26 cellular contexts compared by ENCODE assay signal in the genomic region with DNA sequence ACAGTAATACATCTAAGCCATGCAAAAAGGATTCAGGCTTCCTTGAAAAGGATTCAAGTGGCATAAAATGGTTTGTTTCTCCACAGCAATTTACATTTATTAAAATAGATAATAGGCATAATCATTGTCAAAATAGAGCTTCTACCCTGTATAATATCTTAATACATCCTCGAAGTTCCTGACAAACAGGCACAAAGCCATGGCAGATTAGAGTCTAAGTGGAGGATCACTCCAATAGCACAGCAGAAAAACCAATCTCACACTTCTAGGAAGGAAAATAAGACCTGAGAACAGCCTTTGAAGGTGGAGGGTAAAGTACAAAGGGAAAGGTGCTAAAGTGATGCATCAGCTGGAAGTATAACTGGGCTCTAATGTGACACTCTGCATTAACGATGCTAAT. TPM values are rescaled to one million over a fixed set of nuclear protein-coding genes. Genes with fewer than 3 reads are reported as not detected.
"Had no signal": no experiment of that assay in that cellular context is flagged by ENCODE, and none has a peak within 500 bp of the region (broad histone marks: within the 10 kb centered on the region; RNA-seq: fewer than 3 reads in every experiment).

No MANE protein-coding gene starts in this region.

- H3K4me3 ChIP-seq: ascending aorta, coronary artery, dorsolateral prefrontal cortex had no signal

- H3K27me3 Mint-ChIP-seq: activated CD4-positive, alpha-beta memory T cell treated with anti-CD3 and anti-CD28 coated beads for 36 hours; activated CD4-positive, alpha-beta T cell treated with anti-CD3 and anti-CD28 coated beads for 36 hours; activated CD8-positive, alpha-beta memory T cell treated with anti-CD3 and anti-CD28 coated beads, Interleukin-2, amount 10 ng/mL, durations not matched to agents 7 days and 5 days; activated naive CD4-positive, alpha-beta T cell treated with anti-CD3 and anti-CD28 coated beads, Interleukin-2, amount 10 ng/mL, durations not matched to agents 7 days and 5 days; activated T-cell treated with anti-CD3 and anti-CD28 coated beads, Interleukin-2, amount 50 U/mL, for 24 hours; central memory CD8-positive, alpha-beta T cell; dendritic cell treated with granulocyte-macrophage colony-stimulating factor and Interleukin-4, amounts not matched to agents 40 ng/mL and 50 ng/mL, for 4 days; T-helper 17 cell had no signal

- H3K36me3 ChIP-seq: ascending aorta, brain microvascular endothelial cell had no signal

- H3K4me1 ChIP-seq: ascending aorta had no signal

- H3K4me1 Mint-ChIP-seq: activated CD4-positive, alpha-beta T cell treated with anti-CD3 and anti-CD28 coated beads for 36 hours; activated CD4-positive, alpha-beta T cell treated with anti-CD3 and anti-CD28 coated beads, Interleukin-2, amount 10 ng/mL, durations not matched to agents 24 days and 14 days; activated naive CD4-positive, alpha-beta T cell treated with anti-CD3 and anti-CD28 coated beads, Interleukin-2, amount 10 ng/mL, durations not matched to agents 7 days and 5 days; activated naive CD8-positive, alpha-beta T cell treated with anti-CD3 and anti-CD28 coated beads, Interleukin-2, amount 10 ng/mL, durations not matched to agents 7 days and 5 days had no signal

- H3K4me3 Mint-ChIP-seq: activated CD4-positive, alpha-beta memory T cell treated with anti-CD3 and anti-CD28 coated beads for 36 hours; activated CD4-positive, alpha-beta T cell treated with anti-CD3 and anti-CD28 coated beads for 36 hours; activated CD4-positive, alpha-beta T cell treated with anti-CD3 and anti-CD28 coated beads, Interleukin-2, amount 10 ng/mL, durations not matched to agents 24 days and 14 days; activated CD8-positive, alpha-beta memory T cell treated with anti-CD3 and anti-CD28 coated beads, Interleukin-2, amount 10 ng/mL, durations not matched to agents 7 days and 5 days; activated CD8-positive, alpha-beta T cell treated with anti-CD3 and anti-CD28 coated beads, Interleukin-2, amount 10 ng/mL, durations not matched to agents 7 days and 5 days; activated naive CD4-positive, alpha-beta T cell treated with anti-CD3 and anti-CD28 coated beads, Interleukin-2, amount 10 ng/mL, durations not matched to agents 7 days and 5 days; activated naive CD8-positive, alpha-beta T cell treated with anti-CD3 and anti-CD28 coated beads, Interleukin-2, amount 10 ng/mL, durations not matched to agents 7 days and 5 days; activated T-cell treated with anti-CD3 and anti-CD28 coated beads, Interleukin-2, amount 50 U/mL, for 24 hours; activated T-cell treated with anti-CD3 and anti-CD28 coated beads, Interleukin-2, amount 50 U/mL, for 72 hours; central memory CD8-positive, alpha-beta T cell; dendritic cell treated with granulocyte-macrophage colony-stimulating factor and Interleukin-4, amounts not matched to agents 40 ng/mL and 50 ng/mL, for 4 days; endodermal cell; T-helper 17 cell had no signal

- H3K27ac Mint-ChIP-seq: activated CD4-positive, alpha-beta memory T cell treated with anti-CD3 and anti-CD28 coated beads for 36 hours; activated CD4-positive, alpha-beta T cell treated with anti-CD3 and anti-CD28 coated beads for 36 hours; activated CD4-positive, alpha-beta T cell treated with anti-CD3 and anti-CD28 coated beads, Interleukin-2, amount 10 ng/mL, durations not matched to agents 24 days and 14 days; activated CD8-positive, alpha-beta memory T cell treated with anti-CD3 and anti-CD28 coated beads, Interleukin-2, amount 10 ng/mL, durations not matched to agents 7 days and 5 days; activated CD8-positive, alpha-beta T cell treated with anti-CD3 and anti-CD28 coated beads, Interleukin-2, amount 10 ng/mL, durations not matched to agents 7 days and 5 days; activated naive CD4-positive, alpha-beta T cell treated with anti-CD3 and anti-CD28 coated beads, Interleukin-2, amount 10 ng/mL, durations not matched to agents 7 days and 5 days; activated naive CD4-positive, alpha-beta T cell treated with anti-CD3 and anti-CD28 coated beads, Interleukin-2, amount 50 U/mL, for 72 hours; activated naive CD8-positive, alpha-beta T cell treated with anti-CD3 and anti-CD28 coated beads, Interleukin-2, amount 10 ng/mL, durations not matched to agents 7 days and 5 days; activated T-cell treated with anti-CD3 and anti-CD28 coated beads, Interleukin-2, amount 50 U/mL, for 24 hours; activated T-cell treated with anti-CD3 and anti-CD28 coated beads, Interleukin-2, amount 50 U/mL, for 72 hours; dendritic cell treated with granulocyte-macrophage colony-stimulating factor and Interleukin-4, amounts not matched to agents 40 ng/mL and 50 ng/mL, for 4 days; endodermal cell; T-helper 17 cell had no signal

- DNase-seq: activated CD4-positive, alpha-beta memory T cell treated with anti-CD3 and anti-CD28 coated beads for 36 hours; activated CD4-positive, alpha-beta T cell treated with anti-CD3 and anti-CD28 coated beads for 36 hours; activated CD4-positive, alpha-beta T cell treated with anti-CD3 and anti-CD28 coated beads, Interleukin-2, amount 10 ng/mL, durations not matched to agents 24 days and 14 days; activated CD4-positive, CD25-positive, alpha-beta regulatory T cell; activated CD4-positive, CD25-positive, alpha-beta regulatory T cell treated with anti-CD3 and anti-CD28 coated beads, Interleukin-2, amount 50 U/mL, for 72 hours; activated CD8-positive, alpha-beta memory T cell treated with anti-CD3 and anti-CD28 coated beads, Interleukin-2, amount 10 ng/mL, durations not matched to agents 7 days and 5 days; activated CD8-positive, alpha-beta memory T cell treated with anti-CD3 and anti-CD28 coated beads, Interleukin-2, amount 50 U/mL, for 4 hours; activated CD8-positive, alpha-beta T cell treated with anti-CD3 and anti-CD28 coated beads, Interleukin-2, amount 10 ng/mL, durations not matched to agents 7 days and 5 days; activated gamma-delta T cell; activated naive CD4-positive, alpha-beta T cell; activated naive CD4-positive, alpha-beta T cell treated with anti-CD3 and anti-CD28 coated beads, Interleukin-2, amount 10 ng/mL, durations not matched to agents 7 days and 5 days; activated naive CD8-positive, alpha-beta T cell treated with anti-CD3 and anti-CD28 coated beads, Interleukin-2, amount 10 ng/mL, durations not matched to agents 7 days and 5 days; activated T-cell treated with anti-CD3 and anti-CD28 coated beads, Interleukin-2, amount 50 U/mL, for 24 hours; activated T-cell treated with anti-CD3 and anti-CD28 coated beads, Interleukin-2, amount 50 U/mL, for 72 hours; brain microvascular endothelial cell; dorsolateral prefrontal cortex; effector memory CD4-positive, alpha-beta T cell; endodermal cell; foreskin fibroblast; T-helper 17 cell had no signal

- ATAC-seq: activated CD4-positive, alpha-beta T cell treated with anti-CD3 and anti-CD28 coated beads for 36 hours; activated CD8-positive, alpha-beta memory T cell treated with anti-CD3 and anti-CD28 coated beads, Interleukin-2, amount 10 ng/mL, durations not matched to agents 7 days and 5 days; activated CD8-positive, alpha-beta T cell treated with anti-CD3 and anti-CD28 coated beads, Interleukin-2, amount 10 ng/mL, durations not matched to agents 7 days and 5 days; activated naive CD4-positive, alpha-beta T cell treated with anti-CD3 and anti-CD28 coated beads, Interleukin-2, amount 50 U/mL, for 72 hours; activated T-cell treated with anti-CD3 and anti-CD28 coated beads, Interleukin-2, amount 50 U/mL, for 72 hours; esophagus mucosa; T-helper 17 cell had no signal

- H3K9me3 ChIP-seq: ascending aorta had no signal

- H3K9me3 Mint-ChIP-seq: activated CD4-positive, alpha-beta memory T cell treated with anti-CD3 and anti-CD28 coated beads for 36 hours; activated CD4-positive, alpha-beta T cell treated with anti-CD3 and anti-CD28 coated beads, Interleukin-2, amount 10 ng/mL, durations not matched to agents 24 days and 14 days; activated naive CD4-positive, alpha-beta T cell treated with anti-CD3 and anti-CD28 coated beads, Interleukin-2, amount 10 ng/mL, durations not matched to agents 7 days and 5 days; activated naive CD8-positive, alpha-beta T cell treated with anti-CD3 and anti-CD28 coated beads, Interleukin-2, amount 10 ng/mL, durations not matched to agents 7 days and 5 days; activated T-cell treated with anti-CD3 and anti-CD28 coated beads, Interleukin-2, amount 50 U/mL, for 24 hours; activated T-cell treated with anti-CD3 and anti-CD28 coated beads, Interleukin-2, amount 50 U/mL, for 72 hours; central memory CD8-positive, alpha-beta T cell; dendritic cell treated with granulocyte-macrophage colony-stimulating factor and Interleukin-4, amounts not matched to agents 40 ng/mL and 50 ng/mL, for 4 days; endodermal cell had no signal

- H3K27ac ChIP-seq: ascending aorta, brain microvascular endothelial cell, coronary artery had no signal

- H3K27me3 ChIP-seq: ascending aorta, brain microvascular endothelial cell, dorsolateral prefrontal cortex had no signal

- H3K36me3 Mint-ChIP-seq: activated CD4-positive, alpha-beta memory T cell treated with anti-CD3 and anti-CD28 coated beads for 36 hours; activated naive CD4-positive, alpha-beta T cell treated with anti-CD3 and anti-CD28 coated beads, Interleukin-2, amount 10 ng/mL, durations not matched to agents 7 days and 5 days; activated naive CD4-positive, alpha-beta T cell treated with anti-CD3 and anti-CD28 coated beads, Interleukin-2, amount 50 U/mL, for 72 hours; activated naive CD8-positive, alpha-beta T cell treated with anti-CD3 and anti-CD28 coated beads, Interleukin-2, amount 10 ng/mL, durations not matched to agents 7 days and 5 days had no signal

RNA-seq across cellular contexts. Expression of gene PPP2R2B, which starts 28.9 kb away (rescaled TPM):
- total RNA-seq: activated CD4-positive, alpha-beta T cell treated with anti-CD3 and anti-CD28 coated beads, Interleukin-2, amount 10 ng/mL, durations not matched to agents 24 days and 14 days had no signal
